In the genomic region with DNA sequence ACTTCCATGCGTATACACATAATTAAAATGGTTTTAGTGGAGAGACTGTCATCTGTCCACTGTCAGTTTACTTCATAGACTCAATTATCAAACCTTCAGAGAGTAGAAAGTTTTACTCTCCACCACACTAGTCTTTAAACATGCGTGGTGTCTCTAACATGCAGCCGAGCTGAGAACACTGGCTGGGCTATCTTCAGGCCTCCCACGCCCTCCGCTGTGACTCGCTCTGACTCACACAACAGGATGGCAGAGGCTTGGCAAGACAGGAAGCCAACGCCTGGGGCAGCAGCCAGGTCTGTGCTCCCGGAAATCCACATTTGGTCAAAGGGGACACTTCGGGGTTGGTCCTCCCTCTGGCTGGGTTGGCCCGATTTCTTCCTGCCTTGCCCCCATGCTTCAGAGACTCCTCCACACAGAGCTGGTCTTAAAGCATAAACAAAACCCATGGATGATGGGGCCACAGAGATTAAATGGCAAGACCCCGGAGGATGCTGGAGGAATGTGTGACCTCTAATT, we compare ENCODE assay signal across 8 cellular contexts. TPM values are rescaled to one million over a fixed set of nuclear protein-coding genes. Genes with fewer than 3 reads are reported as not detected.
DNase-seq lines count a peak whose midpoint lies in the region; ATAC-seq and TF ChIP-seq lines count a peak whose summit lies in the region.

No MANE protein-coding gene starts in this region.

- 8 to 11% methylated on average over 11 of the region's 11 CpGs for WGBS in aorta, 2 donors

- ATAC-seq in GM18873 (IDR thresholded peaks at IDR 0.05; ENCODE audit: low FRiP score, unreplicated experiment) (peak; percentile 52), HG03196 (IDR thresholded peaks at IDR 0.05; ENCODE audit: unreplicated experiment) (peak; percentile 40), aorta (ENCODE audit: low FRiP score) (peak; percentile 94)

- H3K27me3 ChIP-seq in A673 (replicated peaks; ENCODE audit: insufficient read depth, low read depth, low read length, poor library complexity) (no peaks in the 10 kb centered on the region), aorta (ENCODE audit: control insufficient read depth in 1 of 2, insufficient read depth in 2 of 2, low read length in 1 of 2) (no peaks in the 10 kb centered on the region)

- peaks cover 21% of the 10 kb centered on the region for H3K4me1 ChIP-seq in A673 (ENCODE audit: insufficient read depth, low read length, poor library complexity, severe bottlenecking)
- H3K4me1 ChIP-seq in aorta (ENCODE audit: control insufficient read depth in 1 of 2, insufficient read depth in 2 of 2, low read length in 2 of 2), result no peaks in the 10 kb centered on the region

- intact Hi-C loops in A673 (cut with micrococcal nuclease; ENCODE audit: unreplicated experiment), result loop anchor here (2.0 kb wide), 1 partner anchor 22 kb away; a partner anchor contains a TSS
- intact Hi-C loops in head of caudate nucleus (cut with DNase I), result no loop called here
- intact Hi-C loops in aorta (cut with DNase I), result loop anchor here (5.0 to 10.0 kb wide), 2 partner anchors 56 to 178 kb away; a partner anchor contains a TSS

- H3K27ac ChIP-seq in A673 (ENCODE audit: low read depth, low read length, poor library complexity, severe bottlenecking) (peak overlapping the region; percentile 44), aorta (ENCODE audit: low read depth in 1 of 2, low read length in 2 of 2) (peak overlapping the region; percentile 34 to 47)

- no TSS peak for BruUV-seq in A673 (replicated peaks; lab: Mats Ljungman, UMichigan)

- DNase-seq in A673 (ENCODE audit: low spot score), result peak; percentile 93
- DNase-seq in SIG-M5 treated with dmso at 0.1 percent for 504 hours (lab: John Stamatoyannopoulos, UW; ENCODE audit: unreplicated experiment), result peak; percentile 93
- DNase-seq in activated naive CD4-positive, alpha-beta T cell (lab: John Stamatoyannopoulos, UW), result peak; percentile 44 to 61 (median 58)
- DNase-seq in head of caudate nucleus, result peak; percentile 54 to 93 (median 78)
- peak; percentile 73 for DNase-seq in retinal pigment epithelial cell (ENCODE audit: low read depth)
- peak; percentile 96 to 97 for DNase-seq in aorta

- POLR2A ChIA-PET in A673 (lab: Charles Lee; ENCODE audit: low non-redundant PET), result interaction anchor here (0.6 kb wide), 1 partner anchor 53 kb away, joined by 3 read pairs; no protein-coding TSS in a partner anchor

- H3K4me3 ChIP-seq in A673 (ENCODE audit: low read depth, low read length, poor library complexity, severe bottlenecking), result no peak overlapping the region
- no peak overlapping the region for H3K4me3 ChIP-seq in retinal pigment epithelial cell (ENCODE audit: low read length)
- no peak overlapping the region for H3K4me3 ChIP-seq in aorta (ENCODE audit: low read length in 2 of 2)

- H3K36me3 ChIP-seq in A673 (ENCODE audit: insufficient read depth, low read length, poor library complexity, severe bottlenecking), result no peaks in the 10 kb centered on the region
- no peaks in the 10 kb centered on the region for H3K36me3 ChIP-seq in aorta (ENCODE audit: control insufficient read depth in 1 of 2, insufficient read depth in 2 of 2, low read length in 1 of 2)

- no peaks in the 10 kb centered on the region for H3K9me3 ChIP-seq in A673 (ENCODE audit: low read depth, low read length, poor library complexity, severe bottlenecking)
- H3K9me3 ChIP-seq in aorta (ENCODE audit: control insufficient read depth, low read length), result no peaks in the 10 kb centered on the region

- CTCF ChIA-PET in A673 (lab: Charles Lee), result interaction anchor here (1.4 kb wide), 1 partner anchor 19 kb away, joined by 7 read pairs; no protein-coding TSS in a partner anchor

- TF ChIP-seq CTCF in A673 (conservative IDR thresholded peaks at IDR 0.05; ENCODE audit: low read depth, low read length) (no peak), retinal pigment epithelial cell (conservative IDR thresholded peaks at IDR 0.05; ENCODE audit: low read depth, low read length) (no peak)

RNA-seq across cellular contexts. Expression of a gene that starts 22.7 kb away (rescaled TPM):
- total RNA-seq in A673 (2021) (48.9 and 50.8 TPM in 2 replicates), aorta (10 to 100 TPM; 56.2 to 81.1 TPM)
- polyA plus RNA-seq in aorta, result 10 to 100 TPM; 54.1 to 69.1 TPM

RNA-seq across cellular contexts. Expression of a gene that starts 55.8 kb away (rescaled TPM):
- total RNA-seq in A673 (2021) (32.4 and 38.1 TPM in 2 replicates), aorta (10 to 100 TPM; 45.6 to 59.3 TPM)
- polyA plus RNA-seq in aorta, result 10 to 100 TPM; 13.9 to 21.2 TPM

Comparison
In these comparisons a context has a peak if more than half of its experiments do, and no peak if none do; other contexts are left out.
1. ATAC-seq: peak in every context shown above with its lines; median percentile 94 in aorta; 52 in GM18873; 40 in HG03196.